ENCODE assay signal across 1 cellular context in the genomic region with DNA sequence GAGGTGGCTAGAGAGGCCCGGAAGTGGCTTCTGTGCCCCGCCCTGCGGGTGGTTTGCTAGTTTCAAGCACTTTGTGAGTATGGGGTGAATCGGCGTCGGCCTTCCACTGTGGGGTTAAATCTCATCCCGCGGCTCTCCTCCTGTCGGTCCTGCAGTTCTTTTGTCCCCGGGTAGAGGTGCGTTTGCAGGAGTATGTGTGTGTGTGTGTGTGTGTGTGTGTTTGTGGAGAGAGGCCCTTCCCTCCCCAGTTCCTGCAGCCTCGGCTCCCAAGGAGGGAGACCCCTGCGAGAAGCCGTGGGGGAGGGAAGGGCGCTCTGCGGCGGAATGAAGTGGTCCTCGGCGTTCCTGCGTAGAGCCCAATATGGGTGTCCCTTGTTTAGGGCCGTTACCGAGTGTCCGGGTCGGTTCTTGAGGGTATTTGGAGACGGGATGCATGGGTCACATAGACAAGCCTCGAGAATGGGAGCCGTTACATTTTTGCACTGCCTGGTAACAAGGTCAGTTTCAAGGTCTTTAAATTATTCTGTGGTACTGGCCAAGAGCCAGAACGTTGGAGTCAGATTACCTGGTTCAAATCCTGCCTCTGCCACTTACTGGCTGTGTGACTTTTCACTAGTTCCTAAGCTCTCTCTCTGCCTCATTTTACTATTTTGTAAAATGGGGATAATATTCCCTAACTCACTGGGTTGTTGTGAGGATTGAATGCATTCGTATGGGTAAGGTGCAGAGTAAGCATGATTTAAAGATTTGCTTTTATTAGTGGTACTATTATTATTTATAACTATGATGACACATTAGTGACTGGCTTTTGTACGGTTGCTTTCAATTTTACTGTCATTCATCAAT.
A peak's percentile ranks its signal among the peaks of the same experiment; 100 is the strongest.
TF ChIP-seq lines count a peak whose summit lies in the region.

A gene (plus strand): TSS at position 56 of the 846 bp plus-strand sequence. CDS start 9,640 bp downstream, outside the sequence.

TF ChIP-seq in HepG2, 621 proteins besides CTCF, POLR2A, EP300 and RAD21 (continued from another document and continues in another):
- TF ChIP-seq HDAC6 (IDR thresholded peaks at IDR 0.05; ENCODE audit: low read depth, low read length) (no peak), TCF7 (IDR thresholded peaks at IDR 0.05; ENCODE audit: low read depth) (no peak), NFYC (CRISPR knock-in tag; IDR thresholded peaks at IDR 0.05) (no peak), ZMYM4 (CRISPR knock-in tag; IDR thresholded peaks at IDR 0.05) (peak; percentile 90), SOX5 (CRISPR knock-in tag; IDR thresholded peaks at IDR 0.05; ENCODE audit: borderline replicate concordance) (peak; percentile 20; the same call in 1 of the 2 replicates), ZNF44 (CRISPR knock-in tag; IDR thresholded peaks at IDR 0.05) (no peak), REL (CRISPR knock-in tag; conservative IDR thresholded peaks at IDR 0.05) (no peak), ZBTB7B (CRISPR knock-in tag; IDR thresholded peaks at IDR 0.05) (peak; percentile 90; the same call in 1 of the 2 replicates), ZNF468 (CRISPR knock-in tag; IDR thresholded peaks at IDR 0.05) (0 out of 2 replicates have a peak, but pooled peaks have one; percentile 82), ZNF557 (CRISPR knock-in tag; IDR thresholded peaks at IDR 0.05) (no peak), SP2 (CRISPR knock-in tag; IDR thresholded peaks at IDR 0.05) (peak; percentile 51; the same call in 1 of the 2 replicates), SNAPC2 (CRISPR knock-in tag; IDR thresholded peaks at IDR 0.05) (peak; percentile 37; the same call in 1 of the 2 replicates), ZNF883 (CRISPR knock-in tag; IDR thresholded peaks at IDR 0.05; ENCODE audit: not compliant biosample characterization) (peak; percentile 69), ZNF343 (CRISPR knock-in tag; IDR thresholded peaks at IDR 0.05) (no peak), EEA1 (CRISPR knock-in tag; IDR thresholded peaks at IDR 0.05; ENCODE audit: borderline replicate concordance) (peak; percentile 76; the same call in 1 of the 2 replicates), ZNF263 (CRISPR knock-in tag; IDR thresholded peaks at IDR 0.05) (no peak), NFE2L2 (IDR thresholded peaks at IDR 0.05; ENCODE audit: low read length) (no peak), MBD4 (IDR thresholded peaks at IDR 0.05; ENCODE audit: borderline replicate concordance, low read length) (peak; percentile 69), MIER2 (CRISPR knock-in tag; IDR thresholded peaks at IDR 0.05) (no peak), MXI1 (IDR thresholded peaks at IDR 0.05; ENCODE audit: borderline replicate concordance, low read depth, low read length) (no peak; the same call in 2 of the 3 replicates), ZNF337 (CRISPR knock-in tag; IDR thresholded peaks at IDR 0.05; ENCODE audit: borderline replicate concordance, low read depth) (0 out of 2 replicates have a peak, but pooled peaks have one; percentile 60), KDM4B (CRISPR knock-in tag; IDR thresholded peaks at IDR 0.05) (0 out of 2 replicates have a peak, but pooled peaks have one; percentile 62), MEF2D (CRISPR knock-in tag; IDR thresholded peaks at IDR 0.05) (no peak), EHMT2 (IDR thresholded peaks at IDR 0.05; ENCODE audit: borderline replicate concordance, low read depth, low read length) (no peak), ZNF335 (CRISPR knock-in tag; IDR thresholded peaks at IDR 0.05) (peak; percentile 84; the same call in 1 of the 2 replicates), KLF15 (CRISPR knock-in tag; IDR thresholded peaks at IDR 0.05; ENCODE audit: borderline replicate concordance) (peak; percentile 23; the same call in 1 of the 2 replicates), NFKBIZ (CRISPR knock-in tag; IDR thresholded peaks at IDR 0.05) (no peak), ZNF501 (CRISPR knock-in tag; IDR thresholded peaks at IDR 0.05) (peak; percentile 99), KAT8 (CRISPR knock-in tag; IDR thresholded peaks at IDR 0.05) (peak; percentile 96), SPEN (CRISPR knock-in tag; IDR thresholded peaks at IDR 0.05; ENCODE audit: low read depth) (peak; percentile 91), ZNF564 (CRISPR knock-in tag; IDR thresholded peaks at IDR 0.05) (no peak), SMAD9 (CRISPR knock-in tag; IDR thresholded peaks at IDR 0.05) (no peak), ZNF775 (CRISPR knock-in tag; IDR thresholded peaks at IDR 0.05; ENCODE audit: borderline replicate concordance) (no peak), CHD2 (IDR thresholded peaks at IDR 0.05; ENCODE audit: low read depth, low read length) (no peak), GTF2F1 (IDR thresholded peaks at IDR 0.05; ENCODE audit: low read length) (no peak)
- TF ChIP-seq, protein P1, sequence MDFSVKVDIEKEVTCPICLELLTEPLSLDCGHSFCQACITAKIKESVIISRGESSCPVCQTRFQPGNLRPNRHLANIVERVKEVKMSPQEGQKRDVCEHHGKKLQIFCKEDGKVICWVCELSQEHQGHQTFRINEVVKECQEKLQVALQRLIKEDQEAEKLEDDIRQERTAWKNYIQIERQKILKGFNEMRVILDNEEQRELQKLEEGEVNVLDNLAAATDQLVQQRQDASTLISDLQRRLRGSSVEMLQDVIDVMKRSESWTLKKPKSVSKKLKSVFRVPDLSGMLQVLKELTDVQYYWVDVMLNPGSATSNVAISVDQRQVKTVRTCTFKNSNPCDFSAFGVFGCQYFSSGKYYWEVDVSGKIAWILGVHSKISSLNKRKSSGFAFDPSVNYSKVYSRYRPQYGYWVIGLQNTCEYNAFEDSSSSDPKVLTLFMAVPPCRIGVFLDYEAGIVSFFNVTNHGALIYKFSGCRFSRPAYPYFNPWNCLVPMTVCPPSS (IDR thresholded peaks at IDR 0.05) = no peak
- TF ChIP-seq, protein P2, sequence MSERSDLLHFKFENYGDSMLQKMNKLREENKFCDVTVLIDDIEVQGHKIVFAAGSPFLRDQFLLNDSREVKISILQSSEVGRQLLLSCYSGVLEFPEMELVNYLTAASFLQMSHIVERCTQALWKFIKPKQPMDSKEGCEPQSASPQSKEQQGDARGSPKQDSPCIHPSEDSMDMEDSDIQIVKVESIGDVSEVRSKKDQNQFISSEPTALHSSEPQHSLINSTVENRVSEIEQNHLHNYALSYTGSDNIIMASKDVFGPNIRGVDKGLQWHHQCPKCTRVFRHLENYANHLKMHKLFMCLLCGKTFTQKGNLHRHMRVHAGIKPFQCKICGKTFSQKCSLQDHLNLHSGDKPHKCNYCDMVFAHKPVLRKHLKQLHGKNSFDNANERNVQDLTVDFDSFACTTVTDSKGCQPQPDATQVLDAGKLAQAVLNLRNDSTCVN (CRISPR knock-in tag; IDR thresholded peaks at IDR 0.05; ENCODE audit: borderline replicate concordance) = peak; percentile 71
- TF ChIP-seq, protein P3, sequence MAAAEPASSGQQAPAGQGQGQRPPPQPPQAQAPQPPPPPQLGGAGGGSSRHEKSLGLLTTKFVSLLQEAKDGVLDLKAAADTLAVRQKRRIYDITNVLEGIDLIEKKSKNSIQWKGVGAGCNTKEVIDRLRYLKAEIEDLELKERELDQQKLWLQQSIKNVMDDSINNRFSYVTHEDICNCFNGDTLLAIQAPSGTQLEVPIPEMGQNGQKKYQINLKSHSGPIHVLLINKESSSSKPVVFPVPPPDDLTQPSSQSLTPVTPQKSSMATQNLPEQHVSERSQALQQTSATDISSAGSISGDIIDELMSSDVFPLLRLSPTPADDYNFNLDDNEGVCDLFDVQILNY (CRISPR knock-in tag; conservative IDR thresholded peaks at IDR 0.05) = no peak
- TF ChIP-seq, protein P4, sequence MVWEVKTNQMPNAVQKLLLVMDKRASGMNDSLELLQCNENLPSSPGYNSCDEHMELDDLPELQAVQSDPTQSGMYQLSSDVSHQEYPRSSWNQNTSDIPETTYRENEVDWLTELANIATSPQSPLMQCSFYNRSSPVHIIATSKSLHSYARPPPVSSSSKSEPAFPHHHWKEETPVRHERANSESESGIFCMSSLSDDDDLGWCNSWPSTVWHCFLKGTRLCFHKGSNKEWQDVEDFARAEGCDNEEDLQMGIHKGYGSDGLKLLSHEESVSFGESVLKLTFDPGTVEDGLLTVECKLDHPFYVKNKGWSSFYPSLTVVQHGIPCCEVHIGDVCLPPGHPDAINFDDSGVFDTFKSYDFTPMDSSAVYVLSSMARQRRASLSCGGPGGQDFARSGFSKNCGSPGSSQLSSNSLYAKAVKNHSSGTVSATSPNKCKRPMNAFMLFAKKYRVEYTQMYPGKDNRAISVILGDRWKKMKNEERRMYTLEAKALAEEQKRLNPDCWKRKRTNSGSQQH (CRISPR knock-in tag; IDR thresholded peaks at IDR 0.05; ENCODE audit: low read depth) = peak; percentile 76
- TF ChIP-seq, protein P5, sequence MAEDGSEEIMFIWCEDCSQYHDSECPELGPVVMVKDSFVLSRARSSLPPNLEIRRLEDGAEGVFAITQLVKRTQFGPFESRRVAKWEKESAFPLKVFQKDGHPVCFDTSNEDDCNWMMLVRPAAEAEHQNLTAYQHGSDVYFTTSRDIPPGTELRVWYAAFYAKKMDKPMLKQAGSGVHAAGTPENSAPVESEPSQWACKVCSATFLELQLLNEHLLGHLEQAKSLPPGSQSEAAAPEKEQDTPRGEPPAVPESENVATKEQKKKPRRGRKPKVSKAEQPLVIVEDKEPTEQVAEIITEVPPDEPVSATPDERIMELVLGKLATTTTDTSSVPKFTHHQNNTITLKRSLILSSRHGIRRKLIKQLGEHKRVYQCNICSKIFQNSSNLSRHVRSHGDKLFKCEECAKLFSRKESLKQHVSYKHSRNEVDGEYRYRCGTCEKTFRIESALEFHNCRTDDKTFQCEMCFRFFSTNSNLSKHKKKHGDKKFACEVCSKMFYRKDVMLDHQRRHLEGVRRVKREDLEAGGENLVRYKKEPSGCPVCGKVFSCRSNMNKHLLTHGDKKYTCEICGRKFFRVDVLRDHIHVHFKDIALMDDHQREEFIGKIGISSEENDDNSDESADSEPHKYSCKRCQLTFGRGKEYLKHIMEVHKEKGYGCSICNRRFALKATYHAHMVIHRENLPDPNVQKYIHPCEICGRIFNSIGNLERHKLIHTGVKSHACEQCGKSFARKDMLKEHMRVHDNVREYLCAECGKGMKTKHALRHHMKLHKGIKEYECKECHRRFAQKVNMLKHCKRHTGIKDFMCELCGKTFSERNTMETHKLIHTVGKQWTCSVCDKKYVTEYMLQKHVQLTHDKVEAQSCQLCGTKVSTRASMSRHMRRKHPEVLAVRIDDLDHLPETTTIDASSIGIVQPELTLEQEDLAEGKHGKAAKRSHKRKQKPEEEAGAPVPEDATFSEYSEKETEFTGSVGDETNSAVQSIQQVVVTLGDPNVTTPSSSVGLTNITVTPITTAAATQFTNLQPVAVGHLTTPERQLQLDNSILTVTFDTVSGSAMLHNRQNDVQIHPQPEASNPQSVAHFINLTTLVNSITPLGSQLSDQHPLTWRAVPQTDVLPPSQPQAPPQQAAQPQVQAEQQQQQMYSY (CRISPR knock-in tag; IDR thresholded peaks at IDR 0.05) = no peak
- TF ChIP-seq, protein P6, sequence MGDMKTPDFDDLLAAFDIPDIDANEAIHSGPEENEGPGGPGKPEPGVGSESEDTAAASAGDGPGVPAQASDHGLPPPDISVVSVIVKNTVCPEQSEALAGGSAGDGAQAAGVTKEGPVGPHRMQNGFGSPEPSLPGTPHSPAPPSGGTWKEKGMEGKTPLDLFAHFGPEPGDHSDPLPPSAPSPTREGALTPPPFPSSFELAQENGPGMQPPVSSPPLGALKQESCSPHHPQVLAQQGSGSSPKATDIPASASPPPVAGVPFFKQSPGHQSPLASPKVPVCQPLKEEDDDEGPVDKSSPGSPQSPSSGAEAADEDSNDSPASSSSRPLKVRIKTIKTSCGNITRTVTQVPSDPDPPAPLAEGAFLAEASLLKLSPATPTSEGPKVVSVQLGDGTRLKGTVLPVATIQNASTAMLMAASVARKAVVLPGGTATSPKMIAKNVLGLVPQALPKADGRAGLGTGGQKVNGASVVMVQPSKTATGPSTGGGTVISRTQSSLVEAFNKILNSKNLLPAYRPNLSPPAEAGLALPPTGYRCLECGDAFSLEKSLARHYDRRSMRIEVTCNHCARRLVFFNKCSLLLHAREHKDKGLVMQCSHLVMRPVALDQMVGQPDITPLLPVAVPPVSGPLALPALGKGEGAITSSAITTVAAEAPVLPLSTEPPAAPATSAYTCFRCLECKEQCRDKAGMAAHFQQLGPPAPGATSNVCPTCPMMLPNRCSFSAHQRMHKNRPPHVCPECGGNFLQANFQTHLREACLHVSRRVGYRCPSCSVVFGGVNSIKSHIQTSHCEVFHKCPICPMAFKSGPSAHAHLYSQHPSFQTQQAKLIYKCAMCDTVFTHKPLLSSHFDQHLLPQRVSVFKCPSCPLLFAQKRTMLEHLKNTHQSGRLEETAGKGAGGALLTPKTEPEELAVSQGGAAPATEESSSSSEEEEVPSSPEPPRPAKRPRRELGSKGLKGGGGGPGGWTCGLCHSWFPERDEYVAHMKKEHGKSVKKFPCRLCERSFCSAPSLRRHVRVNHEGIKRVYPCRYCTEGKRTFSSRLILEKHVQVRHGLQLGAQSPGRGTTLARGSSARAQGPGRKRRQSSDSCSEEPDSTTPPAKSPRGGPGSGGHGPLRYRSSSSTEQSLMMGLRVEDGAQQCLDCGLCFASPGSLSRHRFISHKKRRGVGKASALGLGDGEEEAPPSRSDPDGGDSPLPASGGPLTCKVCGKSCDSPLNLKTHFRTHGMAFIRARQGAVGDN (CRISPR knock-in tag; IDR thresholded peaks at IDR 0.05) = peak; percentile 86
- TF ChIP-seq, protein P7, sequence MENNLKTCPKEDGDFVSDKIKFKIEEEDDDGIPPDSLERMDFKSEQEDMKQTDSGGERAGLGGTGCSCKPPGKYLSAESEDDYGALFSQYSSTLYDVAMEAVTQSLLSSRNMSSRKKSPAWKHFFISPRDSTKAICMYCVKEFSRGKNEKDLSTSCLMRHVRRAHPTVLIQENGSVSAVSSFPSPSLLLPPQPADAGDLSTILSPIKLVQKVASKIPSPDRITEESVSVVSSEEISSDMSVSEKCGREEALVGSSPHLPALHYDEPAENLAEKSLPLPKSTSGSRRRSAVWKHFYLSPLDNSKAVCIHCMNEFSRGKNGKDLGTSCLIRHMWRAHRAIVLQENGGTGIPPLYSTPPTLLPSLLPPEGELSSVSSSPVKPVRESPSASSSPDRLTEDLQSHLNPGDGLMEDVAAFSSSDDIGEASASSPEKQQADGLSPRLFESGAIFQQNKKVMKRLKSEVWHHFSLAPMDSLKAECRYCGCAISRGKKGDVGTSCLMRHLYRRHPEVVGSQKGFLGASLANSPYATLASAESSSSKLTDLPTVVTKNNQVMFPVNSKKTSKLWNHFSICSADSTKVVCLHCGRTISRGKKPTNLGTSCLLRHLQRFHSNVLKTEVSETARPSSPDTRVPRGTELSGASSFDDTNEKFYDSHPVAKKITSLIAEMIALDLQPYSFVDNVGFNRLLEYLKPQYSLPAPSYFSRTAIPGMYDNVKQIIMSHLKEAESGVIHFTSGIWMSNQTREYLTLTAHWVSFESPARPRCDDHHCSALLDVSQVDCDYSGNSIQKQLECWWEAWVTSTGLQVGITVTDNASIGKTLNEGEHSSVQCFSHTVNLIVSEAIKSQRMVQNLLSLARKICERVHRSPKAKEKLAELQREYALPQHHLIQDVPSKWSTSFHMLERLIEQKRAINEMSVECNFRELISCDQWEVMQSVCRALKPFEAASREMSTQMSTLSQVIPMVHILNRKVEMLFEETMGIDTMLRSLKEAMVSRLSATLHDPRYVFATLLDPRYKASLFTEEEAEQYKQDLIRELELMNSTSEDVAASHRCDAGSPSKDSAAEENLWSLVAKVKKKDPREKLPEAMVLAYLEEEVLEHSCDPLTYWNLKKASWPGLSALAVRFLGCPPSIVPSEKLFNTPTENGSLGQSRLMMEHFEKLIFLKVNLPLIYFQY (CRISPR knock-in tag; IDR thresholded peaks at IDR 0.05; ENCODE audit: borderline replicate concordance) = 0 out of 2 replicates have a peak, but pooled peaks have one; percentile 16
